Comparison of ENCODE assay signal across 8 cellular contexts in genomic region chr16:29975811-29976511, GRCh38. TPM values are rescaled to one million over a fixed set of nuclear protein-coding genes. Genes with fewer than 3 reads are reported as not detected.
DNase-seq lines count a peak whose midpoint lies in the region; ATAC-seq, FAIRE-seq and TF ChIP-seq lines count a peak whose summit lies in the region.

No MANE protein-coding gene starts in this region.

- H3K27ac Mint-ChIP-seq in dendritic cell treated with granulocyte-macrophage colony-stimulating factor and Interleukin-4, amounts not matched to agents 40 ng/mL and 50 ng/mL, for 4 days = peak overlapping the region; percentile 88
- H3K27ac Mint-ChIP-seq in natural killer cell treated with Interleukin-12 subunit alpha and Interleukin-12 subunit beta and Interleukin-15 and Interleukin-18, amount 100 ng/mL, for 72 hours = peak overlapping the region; percentile 74 to 91

- 12 to 17% (median 13%) methylated on average over 6 of the region's 6 CpGs for WGBS in small intestine, 3 donors

- H3K4me3 ChIP-seq in BLaER1 (peak overlapping the region; percentile 85), LNCaP clone FGC (ENCODE audit: low read depth, low read length) (peak overlapping the region; percentile 97), small intestine (ENCODE audit: low read depth in 1 of 2, low read length in 2 of 2) (peak overlapping the region in 1 of 2 donors; percentile 83)

- H3K9me3 ChIP-seq in BLaER1 = no peaks in the 10 kb centered on the region; the same call in 1 of the 2 replicates
- H3K9me3 ChIP-seq in small intestine (ENCODE audit: control insufficient read depth, low read depth) = no peaks in the 10 kb centered on the region

- peaks cover 61% of the 10 kb centered on the region for H3K36me3 ChIP-seq in BLaER1
- peaks cover 4 to 11% of the 10 kb centered on the region in 2 donors for H3K36me3 ChIP-seq in small intestine (ENCODE audit: control insufficient read depth in 2 of 2, insufficient read depth in 2 of 2, low read length in 2 of 2)

- H3K27me3 Mint-ChIP-seq in dendritic cell treated with granulocyte-macrophage colony-stimulating factor and Interleukin-4, amounts not matched to agents 40 ng/mL and 50 ng/mL, for 4 days = no peaks in the 10 kb centered on the region
- no peaks in the 10 kb centered on the region for H3K27me3 Mint-ChIP-seq in natural killer cell treated with Interleukin-12 subunit alpha and Interleukin-12 subunit beta and Interleukin-15 and Interleukin-18, amount 100 ng/mL, for 72 hours

- DNase-seq in LNCaP clone FGC (ENCODE audit: low read depth) (no peak), T1000 (lab: John Stamatoyannopoulos, UW) (no peak), RCC 7860 (ENCODE audit: low spot score) (no peak), small intestine (no peak)
- no peak for DNase-seq in natural killer cell treated with Interleukin-12 subunit alpha and Interleukin-12 subunit beta and Interleukin-15 and Interleukin-18, amount 100 ng/mL, for 72 hours (ENCODE audit: low spot score)

- peaks cover 63% of the 10 kb centered on the region for H3K4me1 Mint-ChIP-seq in dendritic cell treated with granulocyte-macrophage colony-stimulating factor and Interleukin-4, amounts not matched to agents 40 ng/mL and 50 ng/mL, for 4 days (ENCODE audit: low read depth)
- peaks cover 30 to 37% of the 10 kb centered on the region in 2 donors for H3K4me1 Mint-ChIP-seq in natural killer cell treated with Interleukin-12 subunit alpha and Interleukin-12 subunit beta and Interleukin-15 and Interleukin-18, amount 100 ng/mL, for 72 hours (ENCODE audit: low read depth in 2 of 2)

- H3K4me1 ChIP-seq in BLaER1 (peaks cover 49% of the 10 kb centered on the region), small intestine (ENCODE audit: control insufficient read depth in 2 of 2, insufficient read depth in 1 of 2, low read depth in 1 of 2, low read length in 1 of 2) (peaks cover 0 to 12% of the 10 kb centered on the region in 2 donors)

- H3K27me3 ChIP-seq in BLaER1 (no peaks in the 10 kb centered on the region), small intestine (ENCODE audit: control insufficient read depth in 2 of 2, insufficient read depth in 2 of 2, low read length in 2 of 2) (no peaks in the 10 kb centered on the region)

- TF ChIP-seq CTCF in LNCaP clone FGC (IDR thresholded peaks at IDR 0.05; ENCODE audit: control insufficient read depth, extremely low read depth, insufficient read depth) = no peak

- peak overlapping the region; percentile 98 for H3K4me2 ChIP-seq in BLaER1

- H3K9ac ChIP-seq in BLaER1 = peak overlapping the region; percentile 86

- intact Hi-C loops in dendritic cell treated with granulocyte-macrophage colony-stimulating factor and Interleukin-4, amounts not matched to agents 40 ng/mL and 50 ng/mL, for 4 days (cut with micrococcal nuclease) = loop anchor here (10.0 kb wide), 1 partner anchor 161 kb away; the partner anchor contains the start of genes PAGR1 and PRRT2

- ATAC-seq in natural killer cell treated with Interleukin-12 subunit alpha and Interleukin-12 subunit beta and Interleukin-15 and Interleukin-18, amount 100 ng/mL, for 72 hours = no peak
- ATAC-seq in HG02588 (IDR thresholded peaks at IDR 0.05; ENCODE audit: unreplicated experiment) = no peak

- no peaks in the 10 kb centered on the region for H3K9me3 Mint-ChIP-seq in dendritic cell treated with granulocyte-macrophage colony-stimulating factor and Interleukin-4, amounts not matched to agents 40 ng/mL and 50 ng/mL, for 4 days
- H3K9me3 Mint-ChIP-seq in natural killer cell treated with Interleukin-12 subunit alpha and Interleukin-12 subunit beta and Interleukin-15 and Interleukin-18, amount 100 ng/mL, for 72 hours = no peaks in the 10 kb centered on the region

- H3K4me3 Mint-ChIP-seq in dendritic cell treated with granulocyte-macrophage colony-stimulating factor and Interleukin-4, amounts not matched to agents 40 ng/mL and 50 ng/mL, for 4 days = peak overlapping the region; percentile 90
- H3K4me3 Mint-ChIP-seq in natural killer cell treated with Interleukin-12 subunit alpha and Interleukin-12 subunit beta and Interleukin-15 and Interleukin-18, amount 100 ng/mL, for 72 hours = peak overlapping the region; percentile 99

- H3K27ac ChIP-seq in BLaER1 (peak overlapping the region; percentile 82), small intestine (ENCODE audit: low read depth in 1 of 2, low read length in 1 of 2) (peak overlapping the region in 1 of 2 donors; percentile 18)

- H4K20me1 ChIP-seq in BLaER1 = peaks cover 54% of the 10 kb centered on the region

- H3K36me3 Mint-ChIP-seq in dendritic cell treated with granulocyte-macrophage colony-stimulating factor and Interleukin-4, amounts not matched to agents 40 ng/mL and 50 ng/mL, for 4 days (ENCODE audit: low read depth) = peaks cover 78% of the 10 kb centered on the region
- peaks cover 22% of the 10 kb centered on the region for H3K36me3 Mint-ChIP-seq in natural killer cell treated with Interleukin-12 subunit alpha and Interleukin-12 subunit beta and Interleukin-15 and Interleukin-18, amount 100 ng/mL, for 72 hours

- FAIRE-seq in RCC 7860 (lab: Jason Lieb, UNC) = no peak
- FAIRE-seq in small intestine (lab: Jason Lieb, UNC) = no peak

RNA-seq across cellular contexts. Expression of gene TAOK2, which starts 2.3 kb away (rescaled TPM):
- 10 to 100 TPM; 39.6 to 66.8 TPM for total RNA-seq in natural killer cell treated with Interleukin-12 subunit alpha and Interleukin-12 subunit beta and Interleukin-15 and Interleukin-18, amount 100 ng/mL, for 72 hours
- polyA plus RNA-seq in small intestine = 10 to 100 TPM; 21.6 to 30.0 (median 28.0) TPM

RNA-seq across cellular contexts. Expression of gene TMEM219, which starts 14.1 kb away (rescaled TPM):
- total RNA-seq in natural killer cell treated with Interleukin-12 subunit alpha and Interleukin-12 subunit beta and Interleukin-15 and Interleukin-18, amount 100 ng/mL, for 72 hours = 10 to 100 TPM; 44.3 to 51.6 TPM
- polyA plus RNA-seq in small intestine = 100 to 1,000 TPM; 170 to 334 (median 314) TPM

RNA-seq across cellular contexts. Expression of gene HIRIP3, which starts 19.5 kb away (rescaled TPM):
- total RNA-seq in natural killer cell treated with Interleukin-12 subunit alpha and Interleukin-12 subunit beta and Interleukin-15 and Interleukin-18, amount 100 ng/mL, for 72 hours = 10 to 100 TPM; 30.0 to 40.8 TPM
- 10 to 100 TPM; 14.6 to 15.2 (median 15.0) TPM for polyA plus RNA-seq in small intestine

RNA-seq across cellular contexts. Expression of gene INO80E, which starts 20.1 kb away (rescaled TPM):
- 100 to 1,000 TPM; 101 to 133 TPM for total RNA-seq in natural killer cell treated with Interleukin-12 subunit alpha and Interleukin-12 subunit beta and Interleukin-15 and Interleukin-18, amount 100 ng/mL, for 72 hours
- polyA plus RNA-seq in small intestine = 10 to 100 TPM; 49.2 to 80.4 (median 55.1) TPM

RNA-seq across cellular contexts. Expression of gene DOC2A, which starts 34.9 kb away (rescaled TPM):
- not detected for total RNA-seq in natural killer cell treated with Interleukin-12 subunit alpha and Interleukin-12 subunit beta and Interleukin-15 and Interleukin-18, amount 100 ng/mL, for 72 hours
- polyA plus RNA-seq in small intestine = 1 to 10 TPM in 2 of 3 donors, not detected in 1; 1.3 to 1.6 TPM
